8 cellular contexts compared by ENCODE assay signal in genomic region chr3:23915537-23916108, GRCh38. TPM values are rescaled to one million over a fixed set of nuclear protein-coding genes. Genes with fewer than 3 reads are reported as not detected.
A peak's percentile ranks its signal among the peaks of the same experiment; 100 is the strongest.
DNase-seq lines count a peak whose midpoint lies in the region; ATAC-seq, FAIRE-seq and TF ChIP-seq lines count a peak whose summit lies in the region.

No MANE protein-coding gene starts in this region.

- in situ Hi-C loops in HepG2 (cut with HindIII; ENCODE audit: extremely low pct_ligation_motif_present, low pct_unique_long_range_greater_than_20kb) (no loop called here), transverse colon (cut with MboI; ENCODE audit: low pct_ligation_motif_present in 1 of 4, low pct_unique_long_range_greater_than_20kb in 1 of 4, low sequenced_read_pairs in 3 of 4) (no loop called here)

- BruUV-seq in Caco-2 (replicated peaks; lab: Mats Ljungman, UMichigan) (no TSS peak), HepG2 (replicated peaks; lab: Mats Ljungman, UMichigan) (no TSS peak)

- no peak for TF ChIP-seq EP300 in HepG2 (IDR thresholded peaks at IDR 0.05; ENCODE audit: low read depth in 2 of 2, low read length in 2 of 2)
- TF ChIP-seq EP300 in HepG2 (CRISPR knock-in tag; IDR thresholded peaks at IDR 0.05; ENCODE audit: borderline replicate concordance): no peak
- TF ChIP-seq EP300 in transverse colon (IDR thresholded peaks at IDR 0.05; ENCODE audit: low read depth): no peak

- no peaks in the 10 kb centered on the region for H3K9me3 Mint-ChIP-seq in Caco-2 (ENCODE audit: unreplicated experiment)

- peaks cover 47% of the 10 kb centered on the region for H3K36me3 Mint-ChIP-seq in Caco-2 (ENCODE audit: insufficient read depth, unreplicated experiment)

- H2AFZ ChIP-seq in HepG2 (ENCODE audit: low read length): no peak overlapping the region

- intact Hi-C loops in Caco-2 (cut with micrococcal nuclease; ENCODE audit: unreplicated experiment) (loop anchor here (2.0 kb wide), 1 partner anchor 15 kb away; no protein-coding TSS in a partner anchor), HepG2 (cut with micrococcal nuclease; ENCODE audit: unreplicated experiment) (no loop called here), transverse colon (cut with DNase I; ENCODE audit: low total_unique reads) (no loop called here)

- H3K79me2 ChIP-seq in HepG2 (ENCODE audit: insufficient read depth, low read length): peaks cover 56% of the 10 kb centered on the region

- H3K9ac ChIP-seq in HepG2 (ENCODE audit: insufficient read depth, low read depth, low read length): peak overlapping the region; percentile 95

- peak overlapping the region; percentile 76 for H3K4me2 ChIP-seq in HepG2 (ENCODE audit: low read depth, low read length)

- no peak for TF ChIP-seq CTCF in Caco-2 (IDR thresholded peaks at IDR 0.05; ENCODE audit: insufficient read depth in 1 of 2, low read depth in 1 of 2, low read length in 1 of 2, severe bottlenecking in 1 of 2, unreplicated experiment in 1 of 2)
- no peak for TF ChIP-seq CTCF in HepG2 (CRISPR knock-in tag; IDR thresholded peaks at IDR 0.05)
- TF ChIP-seq CTCF in transverse colon (IDR thresholded peaks at IDR 0.05): no peak

- no peak; a peak in 1 of 4 replicates for TF ChIP-seq POLR2A in HepG2 (IDR thresholded peaks at IDR 0.05; ENCODE audit: insufficient read depth in 1 of 2, low read depth in 2 of 2, low read length in 2 of 2)
- TF ChIP-seq POLR2A in transverse colon (IDR thresholded peaks at IDR 0.05): no peak

- peak overlapping the region; percentile 70 for H3K4me3 Mint-ChIP-seq in Caco-2 (ENCODE audit: unreplicated experiment)

- H3K4me3 ChIP-seq in Caco-2 (ENCODE audit: low read depth, low read length): peak overlapping the region; percentile 92
- H3K4me3 ChIP-seq in HepG2 (replicated peaks in 1 of 3; ENCODE audit: insufficient read depth in 1 of 3, low read depth in 2 of 3, low read length in 3 of 3): peak overlapping the region; percentile 91 to 99 (median 98)
- H3K4me3 ChIP-seq in transverse colon: peak overlapping the region in 3 of 4 donors; percentile 70 to 97 (median 73)

- no peak for ATAC-seq in HepG2
- no peak for ATAC-seq in GM18870 (IDR thresholded peaks at IDR 0.05; ENCODE audit: unreplicated experiment)
- ATAC-seq in GM18873 (IDR thresholded peaks at IDR 0.05; ENCODE audit: low FRiP score, unreplicated experiment): no peak

- no peak for FAIRE-seq in HepG2 (lab: Jason Lieb, UNC)

- DNase-seq in Caco-2 (no peak), Kasumi-1 (lab: John Stamatoyannopoulos, UW) (peak; percentile 39 to 65), amniotic epithelial cell (ENCODE audit: low read depth) (peak; percentile 40), HepG2 (ENCODE audit: low spot score) (peak; percentile 45), transverse colon (no peak)
- DNase-seq in activated CD8-positive, alpha-beta memory T cell treated with anti-CD3 and anti-CD28 coated beads, Interleukin-2, amount 50 U/mL, for 4 hours: no peak

- TF ChIP-seq RAD21 in HepG2 (CRISPR knock-in tag; IDR thresholded peaks at IDR 0.05): no peak

- CTCF ChIA-PET in Caco-2 (lab: Charles Lee): no interaction called here
- CTCF ChIA-PET in HepG2 (lab: Yijun Ruan, JAX; ENCODE audit: low intra/inter-chr PET ratio, low total read pairs): no interaction called here

- H4K20me1 ChIP-seq in HepG2 (ENCODE audit: insufficient read depth, low read length): peaks cover 36% of the 10 kb centered on the region

- no peaks in the 10 kb centered on the region for H3K9me3 ChIP-seq in Caco-2
- H3K9me3 ChIP-seq in HepG2 (ENCODE audit: low read length): no peaks in the 10 kb centered on the region
- H3K9me3 ChIP-seq in transverse colon: no peaks in the 10 kb centered on the region

- H3K27me3 ChIP-seq in Caco-2 (replicated peaks; ENCODE audit: control insufficient read depth, insufficient read depth, low read length) (no peaks in the 10 kb centered on the region), HepG2 (ENCODE audit: control insufficient read depth in 1 of 2, insufficient read depth in 2 of 2, low read length in 2 of 2) (no peaks in the 10 kb centered on the region; a peak in 1 of 5 replicates), transverse colon (no peaks in the 10 kb centered on the region)

- peaks cover 25% of the 10 kb centered on the region for H3K4me1 ChIP-seq in Caco-2
- H3K4me1 ChIP-seq in HepG2 (ENCODE audit: insufficient read depth, low read length): peaks cover 49% of the 10 kb centered on the region
- H3K4me1 ChIP-seq in transverse colon: peaks cover 12 to 49% (median 25%) of the 10 kb centered on the region in 4 donors

- peak overlapping the region; percentile 16 for H3K27ac Mint-ChIP-seq in Caco-2 (ENCODE audit: unreplicated experiment)

- no peaks in the 10 kb centered on the region for H3K27me3 Mint-ChIP-seq in Caco-2 (ENCODE audit: insufficient read depth, unreplicated experiment)

- H3K27ac ChIP-seq in HepG2 (ENCODE audit: extremely low read length, insufficient read depth, low read length) (peak overlapping the region; percentile 81), transverse colon (peak overlapping the region in 2 of 4 donors; percentile 93 to 97)

- 7% methylated on average over 7 of the region's 7 CpGs for WGBS in HepG2 (ENCODE audit: low lambda C conversion rate)
- WGBS in transverse colon (ENCODE audit: low coverage in 1 of 2), 2 donors: 56 to 70% methylated on average over 6 to 7 of the region's 7 CpGs

- H3K36me3 ChIP-seq in Caco-2 (ENCODE audit: control insufficient read depth, insufficient read depth, low read length) (peaks cover 2% of the 10 kb centered on the region), HepG2 (replicated peaks in 1 of 2; ENCODE audit: control insufficient read depth in 1 of 2, insufficient read depth in 2 of 2, low read length in 2 of 2) (peaks cover 4 to 15% of the 10 kb centered on the region in 2 experiments; a peak in 4 of 5 replicates), transverse colon (peaks cover 0 to 13% (median 0%) of the 10 kb centered on the region in 4 donors)

- POLR2A ChIA-PET in Caco-2 (lab: Charles Lee) (interaction anchor here (1.4 kb wide), 1 partner anchor 12 kb away, joined by 13 read pairs; no protein-coding TSS in a partner anchor), HepG2 (lab: Yijun Ruan, JAX) (interaction anchor here (1.5 to 3.8 kb wide), 5 partner anchors 11 to 33 kb away, joined by 8 to 72 read pairs (median 21); no protein-coding TSS in a partner anchor)

- H3K4me1 Mint-ChIP-seq in Caco-2 (ENCODE audit: low read depth, unreplicated experiment): peaks cover 12% of the 10 kb centered on the region

RNA-seq across cellular contexts. Expression of gene NKIRAS1, which starts 1.2 kb away (rescaled TPM):
- 6.6 and 6.8 TPM in 2 replicates for total RNA-seq in Caco-2 (2022)
- total RNA-seq in HepG2 (2016; rRNA removed; fragmentation: Illumina TruSeq; extraction: Trizol): 8.0 and 10.5 TPM in 2 replicates
- 6.8 and 7.5 TPM in 2 replicates for total RNA-seq in HepG2 (2016; cell fraction: cytosol; rRNA removed; fragmentation: Illumina TruSeq; extraction: Trizol; ENCODE audit: low read depth)
- 8.5 and 11.2 TPM in 2 replicates for total RNA-seq in HepG2 (2016; cell fraction: insoluble cytoplasmic fraction; rRNA removed; fragmentation: Illumina TruSeq; extraction: Trizol)
- 5.0 and 6.3 TPM in 2 replicates for total RNA-seq in HepG2 (2016; cell fraction: membrane; rRNA removed; fragmentation: Illumina TruSeq; extraction: Trizol)
- 6.0 and 7.0 TPM in 2 replicates for total RNA-seq in HepG2 (2016; cell fraction: nucleus; rRNA removed; fragmentation: Illumina TruSeq; extraction: Trizol)
- polyA plus RNA-seq in HepG2 (2011; rRNA removed): 4.3 and 4.5 TPM in 2 replicates
- polyA plus RNA-seq in HepG2 (2011; cell fraction: cytosol; rRNA removed): 2.3 and 4.0 TPM in 2 replicates
- 1.8 and 3.5 TPM in 2 replicates for polyA plus RNA-seq in HepG2 (2011; cell fraction: nucleus; rRNA removed)
- 6.4 and 6.7 TPM in 2 replicates for polyA plus RNA-seq in HepG2 (2012)
- 1.1 TPM in 2 replicates for polyA plus RNA-seq in HepG2 (2016; cell fraction: cytosol; fragmentation: Illumina TruSeq; extraction: Trizol; ENCODE audit: low read depth)
- polyA plus RNA-seq in HepG2 (2016; cell fraction: insoluble cytoplasmic fraction; fragmentation: Illumina TruSeq; extraction: Trizol; ENCODE audit: low read depth): 10.4 and 12.6 TPM in 2 replicates
- 2.2 and 3.1 TPM in 2 replicates for polyA plus RNA-seq in HepG2 (2016; cell fraction: membrane; fragmentation: Illumina TruSeq; extraction: Trizol; ENCODE audit: low read depth)
- polyA plus RNA-seq in HepG2 (2016; cell fraction: nucleus; fragmentation: Illumina TruSeq; extraction: Trizol; ENCODE audit: insufficient read depth, low read depth): 7.0 and 7.8 TPM in 2 replicates
- polyA minus RNA-seq in HepG2 (2011; rRNA and poly(A)+ RNA removed; ENCODE audit: low replicate concordance): 2.0 and 2.2 TPM in 2 replicates
- 4.0 and 6.2 TPM in 2 replicates for polyA minus RNA-seq in HepG2 (2011; cell fraction: cytosol; rRNA and poly(A)+ RNA removed)
- 12.7 and 14.3 TPM in 2 replicates for polyA minus RNA-seq in HepG2 (2011; cell fraction: nucleus; rRNA and poly(A)+ RNA removed)
- total RNA-seq in transverse colon: 10 to 100 TPM in 2 of 4 donors, 1 to 10 TPM in 2; 3.2 to 13.8 (median 8.9) TPM

RNA-seq across cellular contexts. Expression of gene RPL15, which starts 1.3 kb away (rescaled TPM):
- 1,611 and 1,698 TPM in 2 replicates for total RNA-seq in Caco-2 (2022)
- total RNA-seq in HepG2 (2016; rRNA removed; fragmentation: Illumina TruSeq; extraction: Trizol): 1,297 and 1,763 TPM in 2 replicates
- total RNA-seq in HepG2 (2016; cell fraction: cytosol; rRNA removed; fragmentation: Illumina TruSeq; extraction: Trizol; ENCODE audit: low read depth): 1,586 and 1,699 TPM in 2 replicates
- 1,351 and 1,926 TPM in 2 replicates for total RNA-seq in HepG2 (2016; cell fraction: insoluble cytoplasmic fraction; rRNA removed; fragmentation: Illumina TruSeq; extraction: Trizol)
- 3,254 and 3,418 TPM in 2 replicates for total RNA-seq in HepG2 (2016; cell fraction: membrane; rRNA removed; fragmentation: Illumina TruSeq; extraction: Trizol)
- total RNA-seq in HepG2 (2016; cell fraction: nucleus; rRNA removed; fragmentation: Illumina TruSeq; extraction: Trizol): 503 TPM in 2 replicates
- polyA plus RNA-seq in HepG2 (2011; rRNA removed): 3,693 and 3,955 TPM in 2 replicates
- 6,013 and 6,757 TPM in 2 replicates for polyA plus RNA-seq in HepG2 (2011; cell fraction: cytosol; rRNA removed)
- polyA plus RNA-seq in HepG2 (2011; cell fraction: nucleus; rRNA removed): 1,196 and 1,371 TPM in 2 replicates
- polyA plus RNA-seq in HepG2 (2012): 2,819 and 3,574 TPM in 2 replicates
- polyA plus RNA-seq in HepG2 (2016; cell fraction: cytosol; fragmentation: Illumina TruSeq; extraction: Trizol; ENCODE audit: low read depth): 3,375 and 3,723 TPM in 2 replicates
- polyA plus RNA-seq in HepG2 (2016; cell fraction: insoluble cytoplasmic fraction; fragmentation: Illumina TruSeq; extraction: Trizol; ENCODE audit: low read depth): 2,788 and 2,868 TPM in 2 replicates
- polyA plus RNA-seq in HepG2 (2016; cell fraction: membrane; fragmentation: Illumina TruSeq; extraction: Trizol; ENCODE audit: low read depth): 4,974 and 5,217 TPM in 2 replicates
- polyA plus RNA-seq in HepG2 (2016; cell fraction: nucleus; fragmentation: Illumina TruSeq; extraction: Trizol; ENCODE audit: insufficient read depth, low read depth): 1,295 and 1,318 TPM in 2 replicates
- 1,424 and 2,177 TPM in 2 replicates for polyA minus RNA-seq in HepG2 (2011; rRNA and poly(A)+ RNA removed; ENCODE audit: low replicate concordance)
- polyA minus RNA-seq in HepG2 (2011; cell fraction: cytosol; rRNA and poly(A)+ RNA removed): 848 and 1,008 TPM in 2 replicates
- 296 and 376 TPM in 2 replicates for polyA minus RNA-seq in HepG2 (2011; cell fraction: nucleus; rRNA and poly(A)+ RNA removed)
- total RNA-seq in transverse colon: 1,000 to 10,000 TPM in 2 of 4 donors, 100 to 1,000 TPM in 2; 443 to 1,500 (median 1,074) TPM

RNA-seq across cellular contexts. Expression of gene NR1D2, which starts 29.5 kb away (rescaled TPM):
- total RNA-seq in Caco-2 (2022) (22.8 and 23.9 TPM in 2 replicates), HepG2 (2016; rRNA removed; fragmentation: Illumina TruSeq; extraction: Trizol) (8.1 and 14.3 TPM in 2 replicates), transverse colon (10 to 100 TPM; 21.9 to 34.8 (median 26.9) TPM)
- total RNA-seq in HepG2 (2016; cell fraction: cytosol; rRNA removed; fragmentation: Illumina TruSeq; extraction: Trizol; ENCODE audit: low read depth): 3.8 and 4.4 TPM in 2 replicates
- 10.2 and 12.5 TPM in 2 replicates for total RNA-seq in HepG2 (2016; cell fraction: insoluble cytoplasmic fraction; rRNA removed; fragmentation: Illumina TruSeq; extraction: Trizol)
- total RNA-seq in HepG2 (2016; cell fraction: membrane; rRNA removed; fragmentation: Illumina TruSeq; extraction: Trizol): 8.8 and 9.8 TPM in 2 replicates
- total RNA-seq in HepG2 (2016; cell fraction: nucleus; rRNA removed; fragmentation: Illumina TruSeq; extraction: Trizol): 9.6 and 11.0 TPM in 2 replicates
- 5.3 TPM in 2 replicates for polyA plus RNA-seq in HepG2 (2011; rRNA removed)
- polyA plus RNA-seq in HepG2 (2011; cell fraction: cytosol; rRNA removed): 2.6 and 4.6 TPM in 2 replicates
- 2.9 and 3.5 TPM in 2 replicates for polyA plus RNA-seq in HepG2 (2011; cell fraction: nucleus; rRNA removed)
- polyA plus RNA-seq in HepG2 (2012): 11.8 and 12.0 TPM in 2 replicates
- 0.38 and 0.43 TPM in 2 replicates for polyA plus RNA-seq in HepG2 (2016; cell fraction: cytosol; fragmentation: Illumina TruSeq; extraction: Trizol; ENCODE audit: low read depth)
- polyA plus RNA-seq in HepG2 (2016; cell fraction: insoluble cytoplasmic fraction; fragmentation: Illumina TruSeq; extraction: Trizol; ENCODE audit: low read depth): 7.2 and 7.4 TPM in 2 replicates
- polyA plus RNA-seq in HepG2 (2016; cell fraction: membrane; fragmentation: Illumina TruSeq; extraction: Trizol; ENCODE audit: low read depth): 2.1 and 2.3 TPM in 2 replicates
- 5.6 and 5.9 TPM in 2 replicates for polyA plus RNA-seq in HepG2 (2016; cell fraction: nucleus; fragmentation: Illumina TruSeq; extraction: Trizol; ENCODE audit: insufficient read depth, low read depth)
- 6.0 and 17.2 TPM in 2 replicates for polyA minus RNA-seq in HepG2 (2011; rRNA and poly(A)+ RNA removed; ENCODE audit: low replicate concordance)
- polyA minus RNA-seq in HepG2 (2011; cell fraction: cytosol; rRNA and poly(A)+ RNA removed): 11.6 and 16.5 TPM in 2 replicates
- 26.5 and 29.6 TPM in 2 replicates for polyA minus RNA-seq in HepG2 (2011; cell fraction: nucleus; rRNA and poly(A)+ RNA removed)

Comparison
In these comparisons a context has a peak if more than half of its experiments do, and no peak if none do; other contexts are left out.
1. DNase-seq: peak in Kasumi-1 (2 of 2), amniotic epithelial cell (single experiment) and HepG2 (single experiment); none in Caco-2 (0 of 2), transverse colon (single experiment) and activated CD8-positive, alpha-beta memory T cell treated with anti-CD3 and anti-CD28 coated beads, Interleukin-2, amount 50 U/mL, for 4 hours (single experiment).
2. Peak in every context shown above with its lines, with median percentiles within 50 percentile points of each other: H3K4me3 ChIP-seq.